Comparison of ENCODE assay signal across 10 cellular contexts in genomic region chr1:41493117-41493536, GRCh38. TPM values are rescaled to one million over a fixed set of nuclear protein-coding genes. Genes with fewer than 3 reads are reported as not detected.
A peak's percentile ranks its signal among the peaks of the same experiment; 100 is the strongest.
DNase-seq lines count a peak whose midpoint lies in the region; ATAC-seq and TF ChIP-seq lines count a peak whose summit lies in the region.
"Had no signal": no experiment of that assay in that cellular context is flagged by ENCODE, and none has a peak within 500 bp of the region (broad histone marks: within the 10 kb centered on the region; RNA-seq: fewer than 3 reads in every experiment).

No MANE protein-coding gene starts in this region.

- DNase-seq in AG09319 (ENCODE audit: extremely low read depth, low read depth) (peak; percentile 14), HFF-Myc (ENCODE audit: extremely low read depth, low read depth) (peak; percentile 74), amniotic epithelial cell (ENCODE audit: low read depth) (peak; percentile 95), islet precursor cell (peak; percentile 77), H9 (no peak)
- DNase-seq: NCI-H1417 treated with DMSO at 0.1 percent for 48 hours had no signal

- H3K56ac ChIP-seq in H9 (ENCODE audit: insufficient read length, low read depth, low read length), result no peak overlapping the region

- H2BK20ac ChIP-seq in H9 (ENCODE audit: low read depth, low read length, poor library complexity, severe bottlenecking), result no peak overlapping the region

- no peak overlapping the region for H2BK120ac ChIP-seq in H9 (ENCODE audit: low read depth, low read length, poor library complexity, severe bottlenecking)

- WGBS in H9 (ENCODE audit: extremely low coverage, insufficient read length, low lambda C conversion rate), result no CpG with 5 or more reads among the region's 5 CpGs

- H4K5ac ChIP-seq in H9 (ENCODE audit: insufficient read length, low read depth, low read length), result no peak overlapping the region

- H3K4me2 ChIP-seq in H9 (ENCODE audit: insufficient read depth, insufficient read length, low read length), result no peak overlapping the region

- no peak for TF ChIP-seq CTCF in AG09319 (IDR thresholded peaks at IDR 0.05; ENCODE audit: low read depth, low read length)
- TF ChIP-seq CTCF in HFF-Myc (IDR thresholded peaks at IDR 0.05; ENCODE audit: low read depth, low read length, missing control alignments), result no peak
- TF ChIP-seq CTCF in H9 (conservative IDR thresholded peaks at IDR 0.05), result no peak

- peaks cover 25 to 26% of the 10 kb centered on the region in 2 experiments for H3K4me1 Mint-ChIP-seq in H9

- H3K4ac ChIP-seq in H9 (ENCODE audit: low read depth, low read length), result no peak overlapping the region

- no peak for ATAC-seq in GM19397 (IDR thresholded peaks at IDR 0.05; ENCODE audit: unreplicated experiment)
- ATAC-seq in HG02852 (IDR thresholded peaks at IDR 0.05; ENCODE audit: unreplicated experiment), result no peak
- no peak for ATAC-seq in HG02973 (IDR thresholded peaks at IDR 0.05; ENCODE audit: unreplicated experiment)

- H3K9me3 Mint-ChIP-seq in H9, result peaks cover 0 to 3% of the 10 kb centered on the region in 2 experiments; a peak in 2 of 5 replicates

- H2BK15ac ChIP-seq in H9 (ENCODE audit: low read depth, low read length), result no peak overlapping the region

- H3K27ac ChIP-seq in H9 (ENCODE audit: insufficient read length, low read depth, low read length), result no peak overlapping the region
- H3K27ac ChIP-seq: SJCRH30 had no signal

- H3T11ph ChIP-seq in H9 (ENCODE audit: low read length), result no peak overlapping the region

- H4K20me1 ChIP-seq in H9 (ENCODE audit: control insufficient read depth, insufficient read depth, insufficient read length), result no peaks in the 10 kb centered on the region

- H3K4me3 Mint-ChIP-seq in H9, result no peak overlapping the region

- no peak overlapping the region for H2BK5ac ChIP-seq in H9 (ENCODE audit: insufficient read length, low read length)

- no peak overlapping the region for H3K23ac ChIP-seq in H9 (ENCODE audit: insufficient read length, low read depth, low read length)

- H3K14ac ChIP-seq in H9 (ENCODE audit: insufficient read depth, low read length), result no peak overlapping the region

- H3K23me2 ChIP-seq in H9 (ENCODE audit: insufficient read length, low read depth, low read length, poor library complexity, severe bottlenecking), result no peaks in the 10 kb centered on the region

- H2AFZ ChIP-seq in H9 (ENCODE audit: low read length), result no peak overlapping the region

- no peak overlapping the region for H3K4me3 ChIP-seq in HFF-Myc (replicated peaks; ENCODE audit: low read depth, low read length)
- H3K4me3 ChIP-seq: SJCRH30 had no signal

- H3K27me3 Mint-ChIP-seq in H9 (ENCODE audit: low read depth), result peaks cover 25% of the 10 kb centered on the region

- no peaks in the 10 kb centered on the region for H3K4me1 ChIP-seq in H9 (ENCODE audit: insufficient read depth, low read length)

- H3K36me3 Mint-ChIP-seq in H9 (ENCODE audit: insufficient read depth in 1 of 3, low read depth in 3 of 3), result peaks cover 0 to 2% (median 2%) of the 10 kb centered on the region in 3 experiments; a peak in 1 of 7 replicates

- no peak overlapping the region for H4K91ac ChIP-seq in H9 (ENCODE audit: insufficient read length, low read depth, low read length)

- no peaks in the 10 kb centered on the region for H3K79me2 ChIP-seq in H9 (ENCODE audit: insufficient read depth, low read length)

- H3K18ac ChIP-seq in H9 (ENCODE audit: insufficient read length, low read depth, low read length), result no peak overlapping the region

- H3K27me3 ChIP-seq in H9 (ENCODE audit: insufficient read depth, low read length), result no peaks in the 10 kb centered on the region; the same call in 1 of the 2 replicates
- H3K27me3 ChIP-seq: SJCRH30 had no signal

- no peak overlapping the region; a peak in 1 of 7 replicates for H3K27ac Mint-ChIP-seq in H9

- H3K79me1 ChIP-seq in H9 (ENCODE audit: insufficient read depth, low read depth, low read length, poor library complexity, severe bottlenecking), result no peaks in the 10 kb centered on the region

- H3K9me3 ChIP-seq in H9 (ENCODE audit: control insufficient read depth, low read depth, low read length), result no peaks in the 10 kb centered on the region
- H3K9me3 ChIP-seq: SJCRH30 had no signal

- H4K8ac ChIP-seq in H9 (replicated peaks; ENCODE audit: insufficient read length, low read depth, low read length), result no peak overlapping the region

- H2AK5ac ChIP-seq in H9 (ENCODE audit: insufficient read length, low read length), result no peak overlapping the region

- H2BK12ac ChIP-seq in H9 (ENCODE audit: insufficient read length, low read depth, low read length), result no peak overlapping the region

- no peak overlapping the region for H3K9ac ChIP-seq in H9 (ENCODE audit: extremely low read depth, insufficient read length, low read length)

RNA-seq across cellular contexts. Expression of gene EDN2, which starts 8.6 kb away (rescaled TPM):
- 0.22 and 0.24 TPM in 2 replicates for total RNA-seq in H9 (2021)
